ENCODE assay signal across 21 cellular contexts in the genomic region with DNA sequence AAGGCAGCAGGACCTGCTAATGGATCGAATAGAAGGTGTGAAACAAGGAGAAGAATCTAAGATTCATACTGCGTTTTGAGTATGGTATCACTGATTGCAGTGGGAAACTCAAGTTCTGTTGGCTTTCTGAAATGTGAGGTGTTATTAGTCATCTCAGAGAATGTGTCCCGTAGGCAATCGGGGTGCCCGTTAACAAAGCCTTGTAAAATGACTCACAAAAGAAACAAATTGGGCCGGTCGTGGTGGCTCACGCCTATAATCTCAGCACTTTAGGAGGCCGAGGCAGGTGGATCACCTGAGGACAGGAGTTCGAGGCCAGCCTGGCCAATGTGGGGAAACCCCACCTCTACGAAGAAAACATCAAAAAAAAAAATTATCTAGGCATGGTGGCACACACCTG.
DNase-seq lines count a peak whose midpoint lies in the region; ATAC-seq and TF ChIP-seq lines count a peak whose summit lies in the region.
"Had no signal": no experiment of that assay in that cellular context is flagged by ENCODE, and none has a peak within 500 bp of the region (broad histone marks: within the 10 kb centered on the region; RNA-seq: fewer than 3 reads in every experiment).

No MANE protein-coding gene starts in this region.

- H3K36me3 ChIP-seq in breast epithelium (no peaks in the 10 kb centered on the region), RWPE2 (ENCODE audit: low read depth) (no peaks in the 10 kb centered on the region), stomach (no peaks in the 10 kb centered on the region), colonic mucosa (no peaks in the 10 kb centered on the region)
- H3K36me3 ChIP-seq: BE2C had no signal

- intact Hi-C loops in MCF 10A (cut with micrococcal nuclease) (no loop called here), breast epithelium (cut with DNase I; ENCODE audit: low total_unique reads) (no loop called here), stomach (cut with DNase I; ENCODE audit: low total_unique reads) (no loop called here), colonic mucosa (cut with DNase I) (no loop called here)

- peaks cover 8% of the 10 kb centered on the region for H3K4me1 Mint-ChIP-seq in MCF 10A (ENCODE audit: insufficient read depth, unreplicated experiment)
- H3K4me1 Mint-ChIP-seq: CD4-positive, CD25-positive, alpha-beta regulatory T cell had no signal

- no peak for TF ChIP-seq POLR2A in breast epithelium (IDR thresholded peaks at IDR 0.05)
- no peak for TF ChIP-seq POLR2A in stomach (IDR thresholded peaks at IDR 0.05)

- 77 to 87% (median 83%) methylated on average over 11 of the region's 11 CpGs for whole genome bisulfite sequencing in stomach, 5 donors

- DNase-seq in MCF 10A (ENCODE audit: unreplicated experiment) (peak; percentile 71), breast epithelium (ENCODE audit: low spot score in 2 of 2) (no peak), RWPE2 (ENCODE audit: low spot score) (no peak), epithelial cell of prostate (ENCODE audit: low read depth, low spot score) (peak; percentile 31), stomach (peak; percentile 17), colonic mucosa (no peak), NCI-H2081 treated with DMSO at 0.1 percent for 48 hours (lab: John Stamatoyannopoulos, UW) (no peak)
- DNase-seq in activated effector memory CD4-positive, alpha-beta T cell treated with anti-CD3 and anti-CD28 coated beads, Interleukin-2, amount 50 U/mL, for 16 hours, result no peak
- DNase-seq: BE2C; CD4-positive, CD25-positive, alpha-beta regulatory T cell; COR-L47; DMS 273 treated with DMSO at 0.1 percent for 48 hours; DND-41; HCEC 1CT; Kasumi-1; NCI-H1694 treated with DMSO at 0.1 percent for 48 hours; NCI-H2227 treated with DMSO at 0.1 percent for 48 hours; NCI-H510A treated with DMSO at 0.1 percent for 48 hours; NCI-H82; OCI-M1; RPMI8226 had no signal

- H3K27me3 ChIP-seq in breast epithelium (no peaks in the 10 kb centered on the region), RWPE2 (ENCODE audit: insufficient read depth, poor library complexity, severe bottlenecking) (no peaks in the 10 kb centered on the region), stomach (peaks cover 0 to 14% (median 0%) of the 10 kb centered on the region in 3 donors), colonic mucosa (no peaks in the 10 kb centered on the region)
- H3K27me3 ChIP-seq: BE2C had no signal

- H3K27ac ChIP-seq in breast epithelium (no peak overlapping the region), RWPE2 (ENCODE audit: poor library complexity, severe bottlenecking) (no peak overlapping the region), epithelial cell of prostate (no peak overlapping the region), stomach (no peak overlapping the region), colonic mucosa (no peak overlapping the region)

- POLR2A ChIA-PET in MCF 10A (lab: Yijun Ruan, JAX), result interaction anchor here (0.6 kb wide), 1 partner anchor 10 kb away, joined by 3 read pairs; no protein-coding TSS in a partner anchor

- no peak overlapping the region for H3K9ac ChIP-seq in colonic mucosa (ENCODE audit: low read depth in 2 of 2, low read length in 2 of 2)

- H3K4me3 ChIP-seq in breast epithelium (no peak overlapping the region), RWPE2 (ENCODE audit: severe bottlenecking) (no peak overlapping the region), stomach (no peak overlapping the region), colonic mucosa (no peak overlapping the region)

- ATAC-seq in RWPE2 (ENCODE audit: low read depth), result peak; percentile 50; the same call in 2 of the 3 replicates

- TF ChIP-seq CTCF in MCF 10A (IDR thresholded peaks at IDR 0.05; ENCODE audit: unreplicated experiment) (no peak), breast epithelium (IDR thresholded peaks at IDR 0.05) (no peak), RWPE2 (IDR thresholded peaks at IDR 0.05; ENCODE audit: poor library complexity, severe bottlenecking) (no peak), stomach (IDR thresholded peaks at IDR 0.05) (no peak), colonic mucosa (IDR thresholded peaks at IDR 0.05) (no peak)

- no peak overlapping the region for H3K27ac Mint-ChIP-seq in MCF 10A (ENCODE audit: low read depth, unreplicated experiment)
- H3K27ac Mint-ChIP-seq: CD4-positive, CD25-positive, alpha-beta regulatory T cell had no signal

- no peaks in the 10 kb centered on the region for H3K36me3 Mint-ChIP-seq in MCF 10A (ENCODE audit: insufficient read depth, unreplicated experiment)
- H3K36me3 Mint-ChIP-seq: CD4-positive, CD25-positive, alpha-beta regulatory T cell had no signal

- H3K4me3 Mint-ChIP-seq in MCF 10A (ENCODE audit: unreplicated experiment), result no peak overlapping the region
- H3K4me3 Mint-ChIP-seq: CD4-positive, CD25-positive, alpha-beta regulatory T cell had no signal

- TF ChIP-seq EP300 in stomach (IDR thresholded peaks at IDR 0.05), result no peak

- BruUV-seq in MCF 10A (replicated peaks; lab: Mats Ljungman, UMichigan), result no TSS peak

- H3K9me3 ChIP-seq in breast epithelium, result no peaks in the 10 kb centered on the region
- no peaks in the 10 kb centered on the region for H3K9me3 ChIP-seq in RWPE2 (ENCODE audit: severe bottlenecking)
- H3K9me3 ChIP-seq in stomach, result no peaks in the 10 kb centered on the region
- no peaks in the 10 kb centered on the region for H3K9me3 ChIP-seq in colonic mucosa
- H3K9me3 ChIP-seq: BE2C had no signal

- H3K27me3 Mint-ChIP-seq in MCF 10A (ENCODE audit: insufficient read depth, unreplicated experiment), result peaks cover 16% of the 10 kb centered on the region

- H3K4me1 ChIP-seq in breast epithelium (no peaks in the 10 kb centered on the region), RWPE2 (ENCODE audit: insufficient read depth, poor library complexity, severe bottlenecking) (no peaks in the 10 kb centered on the region), stomach (no peaks in the 10 kb centered on the region), colonic mucosa (no peaks in the 10 kb centered on the region)
- H3K4me1 ChIP-seq: BE2C had no signal

- peaks cover 7% of the 10 kb centered on the region for H3K9me3 Mint-ChIP-seq in MCF 10A (ENCODE audit: unreplicated experiment)
- H3K9me3 Mint-ChIP-seq: CD4-positive, CD25-positive, alpha-beta regulatory T cell had no signal

- CTCF ChIA-PET in MCF 10A (lab: Yijun Ruan, JAX), result interaction anchor here (0.6 to 2.7 kb wide), 4 partner anchors 9 to 493 kb away, joined by 3 to 10 read pairs (median 3); no protein-coding TSS in a partner anchor

Comparison
In these comparisons a context has a peak if more than half of its experiments do, and no peak if none do; other contexts are left out.
1. DNase-seq: peak in MCF 10A (single experiment), epithelial cell of prostate (single experiment) and stomach (single experiment); none in breast epithelium (0 of 2), RWPE2 (single experiment), activated effector memory CD4-positive, alpha-beta T cell treated with anti-CD3 and anti-CD28 coated beads, Interleukin-2, amount 50 U/mL, for 16 hours (single experiment), colonic mucosa (single experiment) and NCI-H2081 treated with DMSO at 0.1 percent for 48 hours (single experiment).